ENCODE assay signal across 23 cellular contexts in the genomic region with DNA sequence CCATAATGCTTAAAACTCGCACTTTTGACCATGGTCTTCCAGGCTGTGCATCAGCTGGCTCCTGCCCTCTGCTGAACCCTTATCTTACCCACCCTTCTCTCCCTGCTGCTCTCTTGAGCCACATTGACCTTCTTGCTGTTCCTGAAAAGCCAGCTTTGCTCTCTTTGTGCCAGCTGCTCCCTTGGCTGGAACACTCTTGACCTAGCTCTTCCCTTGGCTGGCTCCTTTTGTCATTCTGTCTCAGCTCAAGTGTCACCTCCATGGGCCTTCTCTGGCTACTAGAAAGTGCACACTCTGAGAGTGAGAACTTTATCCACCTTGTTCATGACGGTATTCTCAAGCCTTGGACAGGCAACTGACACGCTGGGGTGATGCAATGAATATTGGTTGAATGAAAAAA.
DNase-seq lines count a peak whose midpoint lies in the region; ATAC-seq and TF ChIP-seq lines count a peak whose summit lies in the region.
"Had no signal": no experiment of that assay in that cellular context is flagged by ENCODE, and none has a peak within 500 bp of the region (broad histone marks: within the 10 kb centered on the region; RNA-seq: fewer than 3 reads in every experiment).

No MANE protein-coding gene starts in this region.

- no peak for DNase-seq in heart left ventricle
- no peak for DNase-seq in left ventricle myocardium inferior
- DNase-seq in right cardiac atrium: no peak
- no peak for DNase-seq in progenitor cell of endocrine pancreas (ENCODE audit: low spot score, unreplicated experiment)
- no peak for DNase-seq in NCI-H187 treated with DMSO at 0.1 percent for 48 hours (lab: John Stamatoyannopoulos, UW)
- DNase-seq in chondrocyte (ENCODE audit: low spot score): no peak
- DNase-seq: CD4-positive, alpha-beta T cell; GM23248; H9; Kasumi-1; MV-4-11; NCI-H1105; NCI-H146; NCI-H2029; NCI-H446 treated with DMSO at 0.1 percent for 48 hours; NCI-H526; NCI-H82; PC-9; SHP77 treated with DMSO at 0.1 percent for 48 hours had no signal

- H3K9me3 ChIP-seq in heart left ventricle (no peaks in the 10 kb centered on the region), left ventricle myocardium inferior (replicated peaks) (no peaks in the 10 kb centered on the region), right cardiac atrium (ENCODE audit: control insufficient read depth, low read length) (no peaks in the 10 kb centered on the region)
- H3K9me3 ChIP-seq: BLaER1 had no signal

- H3K4me1 Mint-ChIP-seq in progenitor cell of endocrine pancreas (ENCODE audit: low read depth): peaks cover 27% of the 10 kb centered on the region
- H3K4me1 Mint-ChIP-seq in chondrocyte (ENCODE audit: low read depth): no peaks in the 10 kb centered on the region

- H3K4me3 Mint-ChIP-seq in progenitor cell of endocrine pancreas (ENCODE audit: low read depth) (no peak overlapping the region), chondrocyte (ENCODE audit: unreplicated experiment) (no peak overlapping the region)
- H3K4me3 Mint-ChIP-seq: CD4-positive, alpha-beta T cell; H9 had no signal

- H3K27me3 Mint-ChIP-seq in progenitor cell of endocrine pancreas (no peaks in the 10 kb centered on the region), chondrocyte (ENCODE audit: low read depth) (no peaks in the 10 kb centered on the region)
- H3K27me3 Mint-ChIP-seq: CD4-positive, alpha-beta T cell had no signal

- intact Hi-C loops in heart left ventricle (cut with DNase I) (loop anchor here in 1 of 10 donors (5.0 kb wide), 1 partner anchor 35 kb away; no protein-coding TSS in a partner anchor), left ventricle myocardium inferior (cut with micrococcal nuclease) (no loop called here), right cardiac atrium (cut with DNase I) (no loop called here)

- no peak for TF ChIP-seq CTCF in heart left ventricle (IDR thresholded peaks at IDR 0.05)
- TF ChIP-seq CTCF in left ventricle myocardium inferior (IDR thresholded peaks at IDR 0.05; ENCODE audit: borderline replicate concordance): no peak
- TF ChIP-seq CTCF in progenitor cell of endocrine pancreas (IDR thresholded peaks at IDR 0.05; ENCODE audit: unreplicated experiment): no peak
- TF ChIP-seq CTCF in chondrocyte (IDR thresholded peaks at IDR 0.05): no peak

- H3K9me3 Mint-ChIP-seq in progenitor cell of endocrine pancreas (ENCODE audit: low read depth): no peaks in the 10 kb centered on the region
- no peaks in the 10 kb centered on the region for H3K9me3 Mint-ChIP-seq in chondrocyte (ENCODE audit: low read depth)
- H3K9me3 Mint-ChIP-seq: CD4-positive, alpha-beta T cell; H9 had no signal

- no peak for TF ChIP-seq POLR2A in heart left ventricle (IDR thresholded peaks at IDR 0.05)

- H3K4me3 ChIP-seq in heart left ventricle: no peak overlapping the region
- no peak overlapping the region for H3K4me3 ChIP-seq in left ventricle myocardium inferior
- no peak overlapping the region for H3K4me3 ChIP-seq in right cardiac atrium (ENCODE audit: low read length)
- H3K4me3 ChIP-seq: BLaER1, GM23248, K562, PC-9 had no signal

- H3K27ac ChIP-seq in heart left ventricle (no peak overlapping the region), left ventricle myocardium inferior (replicated peaks) (no peak overlapping the region), right cardiac atrium (ENCODE audit: low read length) (no peak overlapping the region)
- H3K27ac ChIP-seq: BLaER1, GM23248, PC-9 had no signal

- no peaks in the 10 kb centered on the region for H3K36me3 ChIP-seq in heart left ventricle
- H3K36me3 ChIP-seq in left ventricle myocardium inferior: no peaks in the 10 kb centered on the region

- H3K27ac Mint-ChIP-seq in progenitor cell of endocrine pancreas: peak overlapping the region; percentile 4
- H3K27ac Mint-ChIP-seq in chondrocyte (ENCODE audit: unreplicated experiment): no peak overlapping the region
- H3K27ac Mint-ChIP-seq: CD4-positive, alpha-beta T cell; H9 had no signal

- 78 to 87% (median 84%) methylated on average over 3 of the region's 3 CpGs for WGBS in heart left ventricle, 4 donors
- 90% methylated on average over 3 of the region's 3 CpGs for WGBS in right cardiac atrium

- H3K4me1 ChIP-seq in heart left ventricle (peaks cover 0 to 17% (median 3%) of the 10 kb centered on the region in 12 donors), left ventricle myocardium inferior (peaks cover 29% of the 10 kb centered on the region), right cardiac atrium (ENCODE audit: control insufficient read depth, insufficient read depth, low read length) (no peaks in the 10 kb centered on the region)

- ATAC-seq in heart left ventricle (peak in 3 of 4 donors; percentile 26 to 91 (median 82)), right cardiac atrium (peak; percentile 34 to 37), GM21526 (IDR thresholded peaks at IDR 0.05; ENCODE audit: low FRiP score, unreplicated experiment) (no peak), GM19452 (IDR thresholded peaks at IDR 0.05; ENCODE audit: unreplicated experiment) (no peak)
- ATAC-seq: K562 had no signal

- H3K36me3 Mint-ChIP-seq in progenitor cell of endocrine pancreas (ENCODE audit: insufficient read depth) (peaks cover 6% of the 10 kb centered on the region), chondrocyte (ENCODE audit: low read depth) (no peaks in the 10 kb centered on the region)

- H3K27me3 ChIP-seq in heart left ventricle (no peaks in the 10 kb centered on the region), left ventricle myocardium inferior (ENCODE audit: low read depth) (no peaks in the 10 kb centered on the region), right cardiac atrium (ENCODE audit: control insufficient read depth, insufficient read depth) (no peaks in the 10 kb centered on the region)
- H3K27me3 ChIP-seq: BLaER1 had no signal

Comparison
In these comparisons a context has a peak if more than half of its experiments do, and no peak if none do; other contexts are left out.
1. ATAC-seq: peak in heart left ventricle (3 of 4) and right cardiac atrium (2 of 2); none in GM21526 (single experiment) and GM19452 (single experiment).